Comparison of ENCODE assay signal across 1 cellular context in genomic region chr1:155208656-155209372, GRCh38.
TF ChIP-seq lines count a peak whose summit lies in the region.

Gene MTX1, plus strand, starts transcription at chr1:155208695. Its CDS starts 110 bp downstream, at chr1:155208805.

TF ChIP-seq in GM12878, 131 proteins besides CTCF, POLR2A, EP300 and RAD21 (continued from another document and continues in another):
- TF ChIP-seq E2F8 (IDR thresholded peaks at IDR 0.05; ENCODE audit: low read depth, partially characterized antibody) = no peak
- peak; percentile 37; the same call in 1 of the 2 replicates for TF ChIP-seq POLR2AphosphoS2 (IDR thresholded peaks at IDR 0.05; ENCODE audit: low read depth, low read length)
- no peak for TF ChIP-seq ZNF592 (IDR thresholded peaks at IDR 0.05)
- TF ChIP-seq FOXM1 (IDR thresholded peaks at IDR 0.05; ENCODE audit: low read depth, low read length) = no peak
- peak; percentile 84 to 87 for TF ChIP-seq SRF (IDR thresholded peaks at IDR 0.05; ENCODE audit: low read depth in 2 of 2, low read length in 2 of 2)
- TF ChIP-seq ZBED1 (IDR thresholded peaks at IDR 0.05; ENCODE audit: borderline replicate concordance) = no peak
- no peak for TF ChIP-seq MYC (IDR thresholded peaks at IDR 0.05; ENCODE audit: insufficient read depth, insufficient read length, insufficient replicate concordance, low read length, severe bottlenecking)
- TF ChIP-seq MTA2 (IDR thresholded peaks at IDR 0.05; ENCODE audit: low read depth) = no peak; the same call in none of the 2 replicates
- TF ChIP-seq IRF3 (IDR thresholded peaks at IDR 0.05) = no peak
- TF ChIP-seq GABPA (IDR thresholded peaks at IDR 0.05; ENCODE audit: low read depth) = peak; percentile 85
- peak; percentile 86 for TF ChIP-seq RUNX3 (IDR thresholded peaks at IDR 0.05; ENCODE audit: low read length)
- peak; percentile 95 for TF ChIP-seq BMI1 (IDR thresholded peaks at IDR 0.05; ENCODE audit: borderline replicate concordance)
- TF ChIP-seq SPI1 (IDR thresholded peaks at IDR 0.05; ENCODE audit: borderline replicate concordance, insufficient read depth, low read depth, low read length) = no peak
- no peak for TF ChIP-seq RB1 (IDR thresholded peaks at IDR 0.05; ENCODE audit: borderline replicate concordance)
- TF ChIP-seq SREBF2 (IDR thresholded peaks at IDR 0.05; ENCODE audit: low read length) = no peak
- no peak for TF ChIP-seq KLF5 (IDR thresholded peaks at IDR 0.05; ENCODE audit: partially characterized antibody)
- no peak for TF ChIP-seq BRCA1 (IDR thresholded peaks at IDR 0.05; ENCODE audit: low read depth, low read length)
- TF ChIP-seq ZNF274 (IDR thresholded peaks at IDR 0.05; ENCODE audit: insufficient read depth, insufficient read length) = no peak
- TF ChIP-seq ZNF24 (IDR thresholded peaks at IDR 0.05) = no peak
- TF ChIP-seq NFIC (IDR thresholded peaks at IDR 0.05; ENCODE audit: low read depth, low read length) = no peak
- no peak for TF ChIP-seq BCL11A (IDR thresholded peaks at IDR 0.05; ENCODE audit: low read depth, low read length)
- TF ChIP-seq BCL3 (IDR thresholded peaks at IDR 0.05; ENCODE audit: borderline replicate concordance, insufficient read depth, low read depth, low read length, poor library complexity, severe bottlenecking) = peak; percentile 28
- TF ChIP-seq PRDM15 (CRISPR knock-in tag; IDR thresholded peaks at IDR 0.05) = no peak
- TF ChIP-seq KAT2A (conservative IDR thresholded peaks at IDR 0.05; ENCODE audit: control insufficient read depth, low read depth, low read length) = no peak
- no peak for TF ChIP-seq KDM1A (IDR thresholded peaks at IDR 0.05; ENCODE audit: borderline replicate concordance)
- no peak for TF ChIP-seq JUNB (IDR thresholded peaks at IDR 0.05)
- TF ChIP-seq CHD2 (IDR thresholded peaks at IDR 0.05; ENCODE audit: borderline replicate concordance, low read depth, low read length) = peak; percentile 67
- TF ChIP-seq ZBTB11 (CRISPR knock-in tag; IDR thresholded peaks at IDR 0.05) = no peak
- TF ChIP-seq NR2F1 (conservative IDR thresholded peaks at IDR 0.05) = no peak
- no peak for TF ChIP-seq ELK1 (IDR thresholded peaks at IDR 0.05; ENCODE audit: low read depth, low read length)
- no peak for TF ChIP-seq SKIL (IDR thresholded peaks at IDR 0.05; ENCODE audit: low read depth, poor library complexity, severe bottlenecking)
- peak; percentile 89 for TF ChIP-seq ZNF207 (IDR thresholded peaks at IDR 0.05; ENCODE audit: borderline replicate concordance)
- 0 out of 2 replicates have a peak, but pooled peaks have one; percentile 17 for TF ChIP-seq MAX (IDR thresholded peaks at IDR 0.05; ENCODE audit: low read depth, low read length)
